ENCODE assay signal across 14 cellular contexts in the genomic region with DNA sequence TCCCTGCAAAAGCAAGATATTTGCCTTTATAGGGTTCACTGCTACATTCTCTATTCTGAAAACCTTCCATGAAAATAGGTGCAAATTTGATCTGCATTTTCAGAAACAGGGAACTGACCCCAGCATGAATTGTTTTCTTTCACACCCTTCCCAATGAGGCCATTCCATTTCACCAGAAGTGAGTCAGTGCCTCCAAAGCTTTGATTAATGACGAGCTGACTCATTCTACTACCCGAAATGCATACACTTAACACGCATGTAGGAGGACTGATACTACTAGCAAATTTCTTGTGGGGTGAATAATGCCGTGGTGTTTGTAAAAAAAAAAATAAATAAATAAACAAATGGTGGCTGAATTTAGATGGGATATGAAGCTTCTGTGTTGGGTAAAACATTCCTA.
DNase-seq lines count a peak whose midpoint lies in the region; TF ChIP-seq lines count a peak whose summit lies in the region.
"Had no signal": no experiment of that assay in that cellular context is flagged by ENCODE, and none has a peak within 500 bp of the region (broad histone marks: within the 10 kb centered on the region; RNA-seq: fewer than 3 reads in every experiment).

No MANE protein-coding gene starts in this region.

- CTCF ChIA-PET in A673 (lab: Charles Lee) = interaction anchor here (0.5 kb wide), 1 partner anchor 56 kb away, joined by 3 read pairs; no protein-coding TSS in a partner anchor

- no peak for TF ChIP-seq CTCF in A673 (conservative IDR thresholded peaks at IDR 0.05; ENCODE audit: low read depth, low read length)
- no peak for TF ChIP-seq CTCF in fibroblast of pulmonary artery (IDR thresholded peaks at IDR 0.05; ENCODE audit: low read length, missing control alignments)
- no peak for TF ChIP-seq CTCF in GM10266 (IDR thresholded peaks at IDR 0.05; ENCODE audit: control insufficient read depth, insufficient read depth, low read depth, missing control alignments)
- TF ChIP-seq CTCF in brain microvascular endothelial cell (IDR thresholded peaks at IDR 0.05; ENCODE audit: low read depth, low read length, missing control alignments) = no peak

- no TSS peak for BruUV-seq in A673 (replicated peaks; lab: Mats Ljungman, UMichigan)

- H3K4me3 ChIP-seq in A673 (ENCODE audit: low read depth, low read length, poor library complexity, severe bottlenecking) (no peak overlapping the region), fibroblast of pulmonary artery (replicated peaks; ENCODE audit: low read depth, low read length) (no peak overlapping the region), brain microvascular endothelial cell (ENCODE audit: low read depth, low read length) (no peak overlapping the region)
- H3K4me3 ChIP-seq: BLaER1, right atrium auricular region had no signal

- no peaks in the 10 kb centered on the region for H3K36me3 ChIP-seq in A673 (ENCODE audit: insufficient read depth, low read length, poor library complexity, severe bottlenecking)
- H3K36me3 ChIP-seq in brain microvascular endothelial cell (replicated peaks) = no peaks in the 10 kb centered on the region
- H3K36me3 ChIP-seq: BLaER1, right atrium auricular region had no signal

- H3K27me3 ChIP-seq in A673 (replicated peaks; ENCODE audit: insufficient read depth, low read depth, low read length, poor library complexity) (no peaks in the 10 kb centered on the region), brain microvascular endothelial cell (replicated peaks) (no peaks in the 10 kb centered on the region)
- H3K27me3 ChIP-seq: right atrium auricular region had no signal

- no peaks in the 10 kb centered on the region for H3K9me3 ChIP-seq in A673 (ENCODE audit: low read depth, low read length, poor library complexity, severe bottlenecking)
- H3K9me3 ChIP-seq: BLaER1, right atrium auricular region had no signal

- POLR2A ChIA-PET in A673 (lab: Charles Lee; ENCODE audit: low non-redundant PET) = interaction anchor here (0.6 kb wide), 1 partner anchor 314 kb away, joined by 3 read pairs; no protein-coding TSS in a partner anchor

- intact Hi-C loops in A673 (cut with micrococcal nuclease; ENCODE audit: unreplicated experiment) = loop anchor here (10.0 kb wide), 1 partner anchor 216 kb away; no protein-coding TSS in a partner anchor

- in situ Hi-C loops in brain microvascular endothelial cell (cut with HindIII; ENCODE audit: low pct_ligation_motif_present, low sequenced_read_pairs) = no loop called here

- H3K4me1 ChIP-seq in A673 (ENCODE audit: insufficient read depth, low read length, poor library complexity, severe bottlenecking) = peaks cover 21% of the 10 kb centered on the region
- H3K4me1 ChIP-seq: BLaER1, right atrium auricular region had no signal

- H3K27ac ChIP-seq in A673 (ENCODE audit: low read depth, low read length, poor library complexity, severe bottlenecking) (peak overlapping the region; percentile 50), brain microvascular endothelial cell (no peak overlapping the region)
- H3K27ac ChIP-seq: BLaER1, right atrium auricular region had no signal

- DNase-seq in A673 (ENCODE audit: low spot score) = peak; percentile 74
- peak; percentile 82 for DNase-seq in HCEC 1CT
- peak; percentile 60 for DNase-seq in RPMI7951 (ENCODE audit: low read depth)
- peak; percentile 10 for DNase-seq in fibroblast of pulmonary artery (ENCODE audit: low read depth)
- DNase-seq in GM10266 (ENCODE audit: extremely low spot score) = no peak
- DNase-seq in islet precursor cell = no peak
- no peak for DNase-seq in SKM-1 (lab: John Stamatoyannopoulos, UW; ENCODE audit: unreplicated experiment)
- DNase-seq in brain microvascular endothelial cell = no peak
- DNase-seq: activated naive CD4-positive, alpha-beta T cell treated with anti-CD3 and anti-CD28 coated beads, Interleukin-2, amount 10 ng/mL, durations not matched to agents 7 days and 5 days; effector CD4-positive, alpha-beta T cell; H7; NCI-H510A treated with DMSO at 0.1 percent for 48 hours had no signal

Comparison
In these comparisons a context has a peak if more than half of its experiments do, and no peak if none do; other contexts are left out.
1. DNase-seq: peak in A673 (single experiment), HCEC 1CT (single experiment), RPMI7951 (single experiment) and fibroblast of pulmonary artery (single experiment); none in GM10266 (single experiment), islet precursor cell (single experiment), SKM-1 (single experiment) and brain microvascular endothelial cell (single experiment).